ENCODE assay signal across 10 cellular contexts in genomic region chr5:52727568-52727967, GRCh38.
DNase-seq lines count a peak whose midpoint lies in the region; ATAC-seq and TF ChIP-seq lines count a peak whose summit lies in the region.
"Had no signal": no experiment of that assay in that cellular context is flagged by ENCODE, and none has a peak within 500 bp of the region (broad histone marks: within the 10 kb centered on the region; RNA-seq: fewer than 3 reads in every experiment).

No MANE protein-coding gene starts in this region.

- H3K4me1 Mint-ChIP-seq in activated CD8-positive, alpha-beta memory T cell treated with anti-CD3 and anti-CD28 coated beads, Interleukin-2, amount 10 ng/mL, durations not matched to agents 7 days and 5 days = peaks cover 62% of the 10 kb centered on the region

- H3K27ac ChIP-seq in urinary bladder (ENCODE audit: low read depth) (peak overlapping the region; percentile 0), ascending aorta (peak overlapping the region in 1 of 2 donors; percentile 57)
- H3K27ac ChIP-seq: SJCRH30 had no signal

- H3K36me3 Mint-ChIP-seq in activated CD8-positive, alpha-beta memory T cell treated with anti-CD3 and anti-CD28 coated beads, Interleukin-2, amount 10 ng/mL, durations not matched to agents 7 days and 5 days = peaks cover 42% of the 10 kb centered on the region

- no peak for TF ChIP-seq CTCF in ascending aorta (IDR thresholded peaks at IDR 0.05)

- H3K4me1 ChIP-seq in urinary bladder (ENCODE audit: insufficient read depth) (no peaks in the 10 kb centered on the region), ascending aorta (peaks cover 0 to 10% of the 10 kb centered on the region in 2 donors)
- H3K4me1 ChIP-seq: SJCRH30 had no signal

- peaks cover 11% of the 10 kb centered on the region for H3K9me3 Mint-ChIP-seq in activated CD8-positive, alpha-beta memory T cell treated with anti-CD3 and anti-CD28 coated beads, Interleukin-2, amount 10 ng/mL, durations not matched to agents 7 days and 5 days (ENCODE audit: low read depth)

- WGBS in urinary bladder = 12% methylated on average over 6 of the region's 6 CpGs

- no peak overlapping the region for H3K4me3 Mint-ChIP-seq in activated CD8-positive, alpha-beta memory T cell treated with anti-CD3 and anti-CD28 coated beads, Interleukin-2, amount 10 ng/mL, durations not matched to agents 7 days and 5 days
- H3K4me3 Mint-ChIP-seq: activated naive CD4-positive, alpha-beta T cell treated with anti-CD3 and anti-CD28 coated beads for 36 hours had no signal

- H3K27me3 ChIP-seq in ascending aorta = no peaks in the 10 kb centered on the region
- H3K27me3 ChIP-seq: SJCRH30 had no signal

- ATAC-seq in activated CD8-positive, alpha-beta memory T cell treated with anti-CD3 and anti-CD28 coated beads, Interleukin-2, amount 10 ng/mL, durations not matched to agents 7 days and 5 days = no peak

- H3K4me3 ChIP-seq in urinary bladder (ENCODE audit: low read depth, low read length) = no peak overlapping the region
- H3K4me3 ChIP-seq in ascending aorta = peak overlapping the region in 1 of 2 donors; percentile 31
- H3K4me3 ChIP-seq: SJCRH30 had no signal

- intact Hi-C loops in ascending aorta (cut with DNase I) = no loop called here

- H3K9me3 ChIP-seq in ascending aorta = no peaks in the 10 kb centered on the region
- H3K9me3 ChIP-seq: SJCRH30 had no signal

- H3K36me3 ChIP-seq in urinary bladder (ENCODE audit: insufficient read depth) (no peaks in the 10 kb centered on the region), ascending aorta (no peaks in the 10 kb centered on the region)
- H3K36me3 ChIP-seq: SJCRH30 had no signal

- CTCF ChIA-PET in activated CD8-positive, alpha-beta memory T cell treated with anti-CD3 and anti-CD28 coated beads, Interleukin-2, amount 10 ng/mL, durations not matched to agents 7 days and 5 days (lab: Charles Lee) = interaction anchor here (1.2 to 3.8 kb wide), 3 partner anchors 18 to 98 kb away, joined by 3 to 11 read pairs (median 4); no protein-coding TSS in a partner anchor

- peak overlapping the region; percentile 69 for H3K27ac Mint-ChIP-seq in activated CD8-positive, alpha-beta memory T cell treated with anti-CD3 and anti-CD28 coated beads, Interleukin-2, amount 10 ng/mL, durations not matched to agents 7 days and 5 days
- H3K27ac Mint-ChIP-seq: activated naive CD4-positive, alpha-beta T cell treated with anti-CD3 and anti-CD28 coated beads for 36 hours had no signal

- no peak for DNase-seq in activated CD8-positive, alpha-beta memory T cell treated with anti-CD3 and anti-CD28 coated beads, Interleukin-2, amount 10 ng/mL, durations not matched to agents 7 days and 5 days
- no peak for DNase-seq in activated CD8-positive, alpha-beta memory T cell treated with anti-CD3 and anti-CD28 coated beads, Interleukin-2, amount 50 U/mL, for 4 hours
- peak; percentile 70 for DNase-seq in dedifferentiated amniotic fluid mesenchymal stem cell (ENCODE audit: extremely low spot score)
- peak; percentile 72 to 96 for DNase-seq in lung microvascular endothelial cell (ENCODE audit: low read depth in 2 of 2)
- no peak for DNase-seq in ascending aorta (ENCODE audit: low spot score in 2 of 2)
- no peak for DNase-seq in NCI-H187 (lab: John Stamatoyannopoulos, UW)
- DNase-seq in NCI-H524 (lab: John Stamatoyannopoulos, UW) = no peak
- DNase-seq: activated naive CD4-positive, alpha-beta T cell treated with anti-CD3 and anti-CD28 coated beads for 36 hours had no signal

- no peaks in the 10 kb centered on the region for H3K27me3 Mint-ChIP-seq in activated CD8-positive, alpha-beta memory T cell treated with anti-CD3 and anti-CD28 coated beads, Interleukin-2, amount 10 ng/mL, durations not matched to agents 7 days and 5 days

Comparison
In these comparisons a context has a peak if more than half of its experiments do, and no peak if none do; other contexts are left out.
1. DNase-seq: peak in dedifferentiated amniotic fluid mesenchymal stem cell (single experiment) and lung microvascular endothelial cell (2 of 2); none in activated CD8-positive, alpha-beta memory T cell treated with anti-CD3 and anti-CD28 coated beads, Interleukin-2, amount 10 ng/mL, durations not matched to agents 7 days and 5 days (single experiment), activated CD8-positive, alpha-beta memory T cell treated with anti-CD3 and anti-CD28 coated beads, Interleukin-2, amount 50 U/mL, for 4 hours (single experiment), ascending aorta (0 of 2), NCI-H187 (0 of 2) and NCI-H524 (0 of 2).